1 cellular context compared by ENCODE assay signal in the genomic region with DNA sequence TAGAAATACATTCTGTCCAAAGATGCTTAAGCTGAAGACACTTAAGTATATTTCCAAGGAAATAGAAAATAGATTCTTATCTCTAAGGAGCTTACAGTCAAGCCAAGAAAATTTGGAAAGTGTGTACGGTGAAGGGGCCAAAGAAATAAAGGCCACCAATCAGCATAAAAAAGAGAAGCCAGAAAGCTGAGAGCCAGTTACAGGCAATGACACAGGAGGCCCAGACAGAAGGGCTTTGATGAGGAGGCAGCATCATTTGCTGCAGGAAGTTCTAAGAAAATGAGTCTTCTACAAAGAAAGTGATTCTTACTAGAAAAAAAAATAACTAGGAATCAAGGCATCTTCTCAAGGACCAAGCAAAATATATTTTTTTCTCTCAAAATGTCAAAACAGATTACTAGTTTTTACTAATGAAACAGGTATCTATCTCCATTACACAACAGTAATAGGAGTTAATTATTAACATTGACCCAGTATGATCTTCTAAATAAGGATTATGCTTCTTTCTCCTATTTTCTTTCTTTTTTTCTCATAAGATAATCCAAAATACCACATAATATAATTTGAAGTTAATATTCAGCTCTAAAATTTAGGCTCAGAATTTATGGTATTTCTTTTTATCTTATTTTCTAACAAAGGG.
TF ChIP-seq lines count a peak whose summit lies in the region.

No MANE protein-coding gene starts in this region.

TF ChIP-seq in WTC11, 78 proteins besides CTCF, POLR2A, EP300 and RAD21 (continued from another document):
- TF ChIP-seq, protein P1, sequence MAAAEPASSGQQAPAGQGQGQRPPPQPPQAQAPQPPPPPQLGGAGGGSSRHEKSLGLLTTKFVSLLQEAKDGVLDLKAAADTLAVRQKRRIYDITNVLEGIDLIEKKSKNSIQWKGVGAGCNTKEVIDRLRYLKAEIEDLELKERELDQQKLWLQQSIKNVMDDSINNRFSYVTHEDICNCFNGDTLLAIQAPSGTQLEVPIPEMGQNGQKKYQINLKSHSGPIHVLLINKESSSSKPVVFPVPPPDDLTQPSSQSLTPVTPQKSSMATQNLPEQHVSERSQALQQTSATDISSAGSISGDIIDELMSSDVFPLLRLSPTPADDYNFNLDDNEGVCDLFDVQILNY (CRISPR knock-in tag; IDR thresholded peaks at IDR 0.05) = no peak
- TF ChIP-seq JAZF1 (CRISPR knock-in tag; IDR thresholded peaks at IDR 0.05) = no peak
- no peak for TF ChIP-seq NFATC4 (CRISPR knock-in tag; IDR thresholded peaks at IDR 0.05)
- no peak for TF ChIP-seq JUN (CRISPR knock-in tag; IDR thresholded peaks at IDR 0.05)
